15 cellular contexts compared by ENCODE assay signal in genomic region chr13:79995334-79995733, GRCh38.
DNase-seq lines count a peak whose midpoint lies in the region; ATAC-seq, FAIRE-seq and TF ChIP-seq lines count a peak whose summit lies in the region.
"Had no signal": no experiment of that assay in that cellular context is flagged by ENCODE, and none has a peak within 500 bp of the region (broad histone marks: within the 10 kb centered on the region; RNA-seq: fewer than 3 reads in every experiment).

No MANE protein-coding gene starts in this region.

- H3K4me3 Mint-ChIP-seq in natural killer cell treated with Interleukin-12 subunit alpha and Interleukin-12 subunit beta and Interleukin-15 and Interleukin-18, amount 100 ng/mL, for 72 hours: no peak overlapping the region
- no peak overlapping the region for H3K4me3 Mint-ChIP-seq in type B pancreatic cell
- H3K4me3 Mint-ChIP-seq in activated T-cell treated with anti-CD3 and anti-CD28 coated beads, Interleukin-2, amount 50 U/mL, for 24 hours: no peak overlapping the region

- no peak overlapping the region for H3K4me3 ChIP-seq in epithelial cell of proximal tubule (ENCODE audit: low read depth, low read length)
- H3K4me3 ChIP-seq: ovary, stomach had no signal

- in situ Hi-C loops in G401 (cut with HindIII; ENCODE audit: low sequenced_read_pairs): no loop called here

- H3K36me3 Mint-ChIP-seq in natural killer cell treated with Interleukin-12 subunit alpha and Interleukin-12 subunit beta and Interleukin-15 and Interleukin-18, amount 100 ng/mL, for 72 hours: no peaks in the 10 kb centered on the region
- H3K36me3 Mint-ChIP-seq in type B pancreatic cell: no peaks in the 10 kb centered on the region
- H3K36me3 Mint-ChIP-seq in activated T-cell treated with anti-CD3 and anti-CD28 coated beads, Interleukin-2, amount 50 U/mL, for 24 hours (ENCODE audit: low read depth): no peaks in the 10 kb centered on the region

- peaks cover 0 to under 1% of the 10 kb centered on the region in 2 donors for H3K27me3 Mint-ChIP-seq in natural killer cell treated with Interleukin-12 subunit alpha and Interleukin-12 subunit beta and Interleukin-15 and Interleukin-18, amount 100 ng/mL, for 72 hours
- H3K27me3 Mint-ChIP-seq in type B pancreatic cell: no peaks in the 10 kb centered on the region
- no peaks in the 10 kb centered on the region for H3K27me3 Mint-ChIP-seq in activated T-cell treated with anti-CD3 and anti-CD28 coated beads, Interleukin-2, amount 50 U/mL, for 24 hours

- H3K4me1 Mint-ChIP-seq in natural killer cell treated with Interleukin-12 subunit alpha and Interleukin-12 subunit beta and Interleukin-15 and Interleukin-18, amount 100 ng/mL, for 72 hours (ENCODE audit: low read depth in 2 of 2): peaks cover 0 to 19% of the 10 kb centered on the region in 2 donors
- peaks cover 3% of the 10 kb centered on the region for H3K4me1 Mint-ChIP-seq in type B pancreatic cell (ENCODE audit: unreplicated experiment)
- no peaks in the 10 kb centered on the region for H3K4me1 Mint-ChIP-seq in activated T-cell treated with anti-CD3 and anti-CD28 coated beads, Interleukin-2, amount 50 U/mL, for 24 hours (ENCODE audit: low read depth)

- H3K27ac Mint-ChIP-seq in natural killer cell treated with Interleukin-12 subunit alpha and Interleukin-12 subunit beta and Interleukin-15 and Interleukin-18, amount 100 ng/mL, for 72 hours: no peak overlapping the region
- H3K27ac Mint-ChIP-seq in type B pancreatic cell: no peak overlapping the region
- no peak overlapping the region for H3K27ac Mint-ChIP-seq in activated T-cell treated with anti-CD3 and anti-CD28 coated beads, Interleukin-2, amount 50 U/mL, for 24 hours

- ATAC-seq in natural killer cell treated with Interleukin-12 subunit alpha and Interleukin-12 subunit beta and Interleukin-15 and Interleukin-18, amount 100 ng/mL, for 72 hours: peak; percentile 51 to 68
- ATAC-seq in GM21825 (IDR thresholded peaks at IDR 0.05; ENCODE audit: unreplicated experiment): no peak
- ATAC-seq: activated CD4-positive, CD25-positive, alpha-beta regulatory T cell treated with anti-CD3 and anti-CD28 coated beads, Interleukin-2, amount 50 U/mL, for 24 hours had no signal

- DNase-seq in G401 (ENCODE audit: low spot score) (peak; percentile 39), RCC 7860 (ENCODE audit: low spot score) (peak; percentile 74), epithelial cell of proximal tubule (ENCODE audit: low read depth) (peak; percentile 79), type B pancreatic cell (ENCODE audit: extremely low spot score, unreplicated experiment) (no peak), NCI-H1092 treated with DMSO at 0.1 percent for 48 hours (lab: John Stamatoyannopoulos, UW) (no peak)
- DNase-seq in natural killer cell treated with Interleukin-12 subunit alpha and Interleukin-12 subunit beta and Interleukin-15 and Interleukin-18, amount 100 ng/mL, for 72 hours (ENCODE audit: low spot score): no peak
- DNase-seq in activated T-cell treated with anti-CD3 and anti-CD28 coated beads, Interleukin-2, amount 50 U/mL, for 24 hours: no peak
- DNase-seq: activated naive CD4-positive, alpha-beta T cell; COR-L47; left cardiac atrium; ovary; stimulated activated CD4-positive, alpha-beta T cell treated with anti-CD3 and anti-CD28 coated beads, Interleukin-2, amount 100 ng/mL, for 48 hours; stomach had no signal

- no peak for TF ChIP-seq CTCF in epithelial cell of proximal tubule (conservative IDR thresholded peaks at IDR 0.05; ENCODE audit: low read depth, low read length)
- no peak for TF ChIP-seq CTCF in type B pancreatic cell (conservative IDR thresholded peaks at IDR 0.05)

- peak; percentile 70 for FAIRE-seq in RCC 7860 (lab: Jason Lieb, UNC)

- peaks cover 3% of the 10 kb centered on the region for H3K9me3 Mint-ChIP-seq in natural killer cell treated with Interleukin-12 subunit alpha and Interleukin-12 subunit beta and Interleukin-15 and Interleukin-18, amount 100 ng/mL, for 72 hours
- peaks cover 6% of the 10 kb centered on the region for H3K9me3 Mint-ChIP-seq in type B pancreatic cell
- peaks cover 7% of the 10 kb centered on the region for H3K9me3 Mint-ChIP-seq in activated T-cell treated with anti-CD3 and anti-CD28 coated beads, Interleukin-2, amount 50 U/mL, for 24 hours

Comparison
In these comparisons a context has a peak if more than half of its experiments do, and no peak if none do; other contexts are left out.
1. DNase-seq: peak in G401 (single experiment), RCC 7860 (single experiment) and epithelial cell of proximal tubule (single experiment); none in natural killer cell treated with Interleukin-12 subunit alpha and Interleukin-12 subunit beta and Interleukin-15 and Interleukin-18, amount 100 ng/mL, for 72 hours (single experiment), type B pancreatic cell (single experiment), activated T-cell treated with anti-CD3 and anti-CD28 coated beads, Interleukin-2, amount 50 U/mL, for 24 hours (single experiment) and NCI-H1092 treated with DMSO at 0.1 percent for 48 hours (single experiment).